Comparison of ENCODE assay signal across 13 cellular contexts in genomic region chr15:65083262-65083701, GRCh38. TPM values are rescaled to one million over a fixed set of nuclear protein-coding genes. Genes with fewer than 3 reads are reported as not detected.
DNase-seq lines count a peak whose midpoint lies in the region; ATAC-seq and TF ChIP-seq lines count a peak whose summit lies in the region.
"Had no signal": no experiment of that assay in that cellular context is flagged by ENCODE, and none has a peak within 500 bp of the region (broad histone marks: within the 10 kb centered on the region; RNA-seq: fewer than 3 reads in every experiment).

No MANE protein-coding gene starts in this region.

- peaks cover 71% of the 10 kb centered on the region for H3K27me3 Mint-ChIP-seq in brain
- H3K27me3 Mint-ChIP-seq in activated T-helper 17 cell treated with anti-CD3 and anti-CD28 coated beads, Interleukin-2, amount 50 U/mL, for 72 hours: peaks cover 19% of the 10 kb centered on the region

- TF ChIP-seq POLR2A in testis (IDR thresholded peaks at IDR 0.05): no peak

- no peaks in the 10 kb centered on the region for H3K27me3 ChIP-seq in testis

- peaks cover 0 to 3% (median 0%) of the 10 kb centered on the region in 5 experiments for H3K9me3 Mint-ChIP-seq in brain
- H3K9me3 Mint-ChIP-seq in activated T-helper 17 cell treated with anti-CD3 and anti-CD28 coated beads, Interleukin-2, amount 50 U/mL, for 72 hours: no peaks in the 10 kb centered on the region
- H3K9me3 Mint-ChIP-seq: activated CD4-positive, alpha-beta memory T cell treated with anti-CD3 and anti-CD28 coated beads for 36 hours; central memory CD8-positive, alpha-beta T cell had no signal

- DNase-seq in DMS79 treated with DMSO at 0.1 percent for 48 hours (lab: John Stamatoyannopoulos, UW) (peak; percentile 8), DMS79 (lab: John Stamatoyannopoulos, UW) (no peak), islet precursor cell (peak; percentile 70), testis (peak; percentile 61)

- WGBS in testis, 2 donors: 53 to 72% methylated on average over 7 of the region's 7 CpGs

- peak overlapping the region in 4 of 5 experiments; percentile 14 to 54 (median 24) for H3K4me3 Mint-ChIP-seq in brain
- no peak overlapping the region for H3K4me3 Mint-ChIP-seq in activated T-helper 17 cell treated with anti-CD3 and anti-CD28 coated beads, Interleukin-2, amount 50 U/mL, for 72 hours
- H3K4me3 Mint-ChIP-seq: activated CD4-positive, alpha-beta memory T cell treated with anti-CD3 and anti-CD28 coated beads for 36 hours; central memory CD8-positive, alpha-beta T cell had no signal

- ATAC-seq in GM18870 (IDR thresholded peaks at IDR 0.05; ENCODE audit: unreplicated experiment) (no peak), GM18511 (IDR thresholded peaks at IDR 0.05; ENCODE audit: unreplicated experiment) (no peak)
- ATAC-seq in activated T-helper 17 cell treated with anti-CD3 and anti-CD28 coated beads, Interleukin-2, amount 50 U/mL, for 72 hours (replicated peaks): no peak

- peak; percentile 66 for TF ChIP-seq CTCF in brain (conservative IDR thresholded peaks at IDR 0.05)
- peak in 2 of 3 experiments; percentile 25 to 32 for TF ChIP-seq CTCF in testis (IDR thresholded peaks at IDR 0.05)

- no peaks in the 10 kb centered on the region for H3K36me3 Mint-ChIP-seq in brain
- H3K36me3 Mint-ChIP-seq in activated T-helper 17 cell treated with anti-CD3 and anti-CD28 coated beads, Interleukin-2, amount 50 U/mL, for 72 hours (ENCODE audit: low read depth): no peaks in the 10 kb centered on the region
- H3K36me3 Mint-ChIP-seq: activated CD4-positive, alpha-beta memory T cell treated with anti-CD3 and anti-CD28 coated beads for 36 hours had no signal

- peaks cover 35% of the 10 kb centered on the region for H3K4me1 ChIP-seq in testis

- no peak overlapping the region for H3K27ac ChIP-seq in testis
- H3K27ac ChIP-seq: 22Rv1 had no signal

- no peaks in the 10 kb centered on the region for H3K9me3 ChIP-seq in testis

- no peaks in the 10 kb centered on the region for H3K36me3 ChIP-seq in testis (ENCODE audit: low read depth, missing control alignments)

- no peak overlapping the region for H3K4me3 ChIP-seq in testis

- peak overlapping the region in 4 of 5 experiments; percentile 47 to 90 (median 77) for H3K27ac Mint-ChIP-seq in brain
- H3K27ac Mint-ChIP-seq in activated T-helper 17 cell treated with anti-CD3 and anti-CD28 coated beads, Interleukin-2, amount 50 U/mL, for 72 hours: no peak overlapping the region
- H3K27ac Mint-ChIP-seq: activated CD4-positive, alpha-beta memory T cell treated with anti-CD3 and anti-CD28 coated beads for 36 hours had no signal

- peaks cover 72% of the 10 kb centered on the region for H3K4me1 Mint-ChIP-seq in brain
- H3K4me1 Mint-ChIP-seq in activated T-helper 17 cell treated with anti-CD3 and anti-CD28 coated beads, Interleukin-2, amount 50 U/mL, for 72 hours: peaks cover 8% of the 10 kb centered on the region

- intact Hi-C loops in testis (cut with DNase I; ENCODE audit: low total_unique reads): loop anchor here (10.0 kb wide), 1 partner anchor 48 kb away; no protein-coding TSS in a partner anchor

RNA-seq across cellular contexts. Expression of gene KBTBD13, which starts 6.7 kb away (rescaled TPM):
- polyA plus RNA-seq in brain (ENCODE audit: insufficient read depth, low read depth, low replicate concordance) (not detected), testis (ENCODE audit: insufficient read depth, low read depth, low replicate concordance) (1.2 TPM)
- total RNA-seq in testis: 1 to 10 TPM; 2.4 to 3.4 TPM
- not detected for total RNA-seq in activated T-helper 17 cell treated with anti-CD3 and anti-CD28 coated beads, Interleukin-2, amount 50 U/mL, for 72 hours
- total RNA-seq: activated CD4-positive, alpha-beta memory T cell treated with anti-CD3 and anti-CD28 coated beads for 36 hours; lung microvascular endothelial cell; PC-3 had no signal

RNA-seq across cellular contexts. Expression of gene RASL12, which starts 15.5 kb away (rescaled TPM):
- polyA plus RNA-seq in brain (ENCODE audit: insufficient read depth, low read depth, low replicate concordance): 9.1 TPM
- total RNA-seq in testis: 10 to 100 TPM; 64.7 to 75.2 TPM
- 43.9 TPM for polyA plus RNA-seq in testis (ENCODE audit: insufficient read depth, low read depth, low replicate concordance)
- total RNA-seq in activated T-helper 17 cell treated with anti-CD3 and anti-CD28 coated beads, Interleukin-2, amount 50 U/mL, for 72 hours: not detected
- total RNA-seq: activated CD4-positive, alpha-beta memory T cell treated with anti-CD3 and anti-CD28 coated beads for 36 hours; lung microvascular endothelial cell; PC-3 had no signal

RNA-seq across cellular contexts. Expression of gene UBAP1L, which starts 31.7 kb away (rescaled TPM):
- polyA plus RNA-seq in brain (ENCODE audit: insufficient read depth, low read depth, low replicate concordance): 1.1 TPM
- 10 to 100 TPM; 11.3 to 12.1 TPM for total RNA-seq in testis
- polyA plus RNA-seq in testis (ENCODE audit: insufficient read depth, low read depth, low replicate concordance): 3.7 TPM
- 1 to 10 TPM; 5.2 to 6.1 TPM for total RNA-seq in activated T-helper 17 cell treated with anti-CD3 and anti-CD28 coated beads, Interleukin-2, amount 50 U/mL, for 72 hours

RNA-seq across cellular contexts. Expression of gene SLC51B, which starts 38.1 kb away (rescaled TPM):
- 0.51 TPM for polyA plus RNA-seq in brain (ENCODE audit: insufficient read depth, low read depth, low replicate concordance)
- 1 to 10 TPM; 1.1 to 3.8 TPM for total RNA-seq in testis
- 13.6 TPM for polyA plus RNA-seq in testis (ENCODE audit: insufficient read depth, low read depth, low replicate concordance)
- total RNA-seq in activated T-helper 17 cell treated with anti-CD3 and anti-CD28 coated beads, Interleukin-2, amount 50 U/mL, for 72 hours: not detected
- total RNA-seq: activated CD4-positive, alpha-beta memory T cell treated with anti-CD3 and anti-CD28 coated beads for 36 hours; lung microvascular endothelial cell; PC-3 had no signal

RNA-seq across cellular contexts. Expression of gene PDCD7, which starts 50.3 kb away (rescaled TPM):
- 12.8 TPM for polyA plus RNA-seq in brain (ENCODE audit: insufficient read depth, low read depth, low replicate concordance)
- total RNA-seq in testis: 10 to 100 TPM; 66.8 to 76.1 TPM
- 39.7 TPM for polyA plus RNA-seq in testis (ENCODE audit: insufficient read depth, low read depth, low replicate concordance)
- 10 to 100 TPM; 22.0 to 36.7 TPM for total RNA-seq in activated T-helper 17 cell treated with anti-CD3 and anti-CD28 coated beads, Interleukin-2, amount 50 U/mL, for 72 hours

Comparison
In these comparisons a context has a peak if more than half of its experiments do, and no peak if none do; other contexts are left out.
1. RNA of gene RASL12, which starts 15.5 kb away (total RNA-seq): 64.7 to 75.2 TPM in testis; not detected in activated T-helper 17 cell treated with anti-CD3 and anti-CD28 coated beads, Interleukin-2, amount 50 U/mL, for 72 hours; every median in the first group is over 10 times any median in the second.